9 cellular contexts compared by ENCODE assay signal in genomic region chr19:14383556-14383897, GRCh38. TPM values are rescaled to one million over a fixed set of nuclear protein-coding genes. Genes with fewer than 3 reads are reported as not detected.
DNase-seq lines count a peak whose midpoint lies in the region; ATAC-seq and TF ChIP-seq lines count a peak whose summit lies in the region.
"Had no signal": no experiment of that assay in that cellular context is flagged by ENCODE, and none has a peak within 500 bp of the region (broad histone marks: within the 10 kb centered on the region; RNA-seq: fewer than 3 reads in every experiment).

No MANE protein-coding gene starts in this region.

- peak overlapping the region; percentile 53 for H3K27ac ChIP-seq in substantia nigra (ENCODE audit: low read depth, low read length, poor library complexity, severe bottlenecking)

- ATAC-seq in T-cell (replicated peaks in 1 of 4) (no peak), HG02852 (IDR thresholded peaks at IDR 0.05; ENCODE audit: unreplicated experiment) (no peak), GM18858 (IDR thresholded peaks at IDR 0.05; ENCODE audit: unreplicated experiment) (no peak)

- H3K9me3 Mint-ChIP-seq in T-helper 1 cell treated with Interleukin-12 subunit alpha and Interleukin-12 subunit beta and Interleukin-4 antibody, amounts not matched to agents 30 μg/mL and 1 μg/mL, for 36 hours: no peaks in the 10 kb centered on the region
- H3K9me3 Mint-ChIP-seq in T-cell: no peaks in the 10 kb centered on the region

- peaks cover 18% of the 10 kb centered on the region for H3K36me3 Mint-ChIP-seq in T-helper 1 cell treated with Interleukin-12 subunit alpha and Interleukin-12 subunit beta and Interleukin-4 antibody, amounts not matched to agents 30 μg/mL and 1 μg/mL, for 36 hours (ENCODE audit: low read depth)
- peaks cover 4% of the 10 kb centered on the region for H3K36me3 Mint-ChIP-seq in T-cell

- POLR2A ChIA-PET in T-cell (lab: Charles Lee): interaction anchor here (0.5 to 2.6 kb wide), 9 partner anchors 8 to 1441 kb away, joined by 3 to 31 read pairs (median 4); no protein-coding TSS in a partner anchor

- H3K4me3 ChIP-seq in foreskin fibroblast (ENCODE audit: low read depth in 1 of 2, low read length in 2 of 2): peak overlapping the region; percentile 31 to 39

- H3K4me3 Mint-ChIP-seq in T-helper 1 cell treated with Interleukin-12 subunit alpha and Interleukin-12 subunit beta and Interleukin-4 antibody, amounts not matched to agents 30 μg/mL and 1 μg/mL, for 36 hours: peak overlapping the region; percentile 98
- peak overlapping the region; percentile 86 to 94 (median 87) for H3K4me3 Mint-ChIP-seq in T-cell

- CTCF ChIA-PET in T-cell (lab: Charles Lee): interaction anchor here (0.5 to 4.0 kb wide), 6 partner anchors 16 to 28 kb away, joined by 3 to 23 read pairs (median 5); no protein-coding TSS in a partner anchor

- peaks cover 32% of the 10 kb centered on the region for H3K4me1 Mint-ChIP-seq in T-helper 1 cell treated with Interleukin-12 subunit alpha and Interleukin-12 subunit beta and Interleukin-4 antibody, amounts not matched to agents 30 μg/mL and 1 μg/mL, for 36 hours (ENCODE audit: low read depth)
- peaks cover 41 to 53% (median 46%) of the 10 kb centered on the region in 3 donors for H3K4me1 Mint-ChIP-seq in T-cell

- no peaks in the 10 kb centered on the region for H3K27me3 Mint-ChIP-seq in T-helper 1 cell treated with Interleukin-12 subunit alpha and Interleukin-12 subunit beta and Interleukin-4 antibody, amounts not matched to agents 30 μg/mL and 1 μg/mL, for 36 hours (ENCODE audit: low read depth)
- H3K27me3 Mint-ChIP-seq in T-cell: no peaks in the 10 kb centered on the region

- TF ChIP-seq CTCF in foreskin fibroblast (IDR thresholded peaks at IDR 0.05; ENCODE audit: low read depth, low read length): peak; percentile 17

- peak overlapping the region; percentile 97 for H3K27ac Mint-ChIP-seq in T-helper 1 cell treated with Interleukin-12 subunit alpha and Interleukin-12 subunit beta and Interleukin-4 antibody, amounts not matched to agents 30 μg/mL and 1 μg/mL, for 36 hours
- peak overlapping the region; percentile 96 to 97 for H3K27ac Mint-ChIP-seq in T-cell

- no peak for DNase-seq in T-helper 1 cell
- no peak for DNase-seq in T-cell
- peak in 1 of 2 donors; percentile 58 for DNase-seq in foreskin fibroblast
- DNase-seq in substantia nigra (lab: John Stamatoyannopoulos, UW): no peak
- no peak for DNase-seq in NCI-H1417 treated with DMSO at 0.1 percent for 48 hours (lab: John Stamatoyannopoulos, UW)
- DNase-seq: BE2C had no signal

RNA-seq across cellular contexts. Expression of gene ADGRE5, which starts 2.3 kb away (rescaled TPM):
- 1,000 to 10,000 TPM in 1 of 5 donors, 100 to 1,000 TPM in 4; 194 to 1,118 (median 206) TPM for total RNA-seq in T-cell

RNA-seq across cellular contexts. Expression of gene DDX39A, which starts 35.6 kb away (rescaled TPM):
- total RNA-seq in T-cell: 100 to 1,000 TPM; 159 to 280 (median 179) TPM

RNA-seq across cellular contexts. Expression of gene PKN1, which starts 49.6 kb away (rescaled TPM):
- 100 to 1,000 TPM; 170 to 272 (median 224) TPM for total RNA-seq in T-cell
